8 cellular contexts compared by ENCODE assay signal in genomic region chr10:13787015-13787421, GRCh38.
DNase-seq lines count a peak whose midpoint lies in the region; ATAC-seq and TF ChIP-seq lines count a peak whose summit lies in the region.

No MANE protein-coding gene starts in this region.

- peak; percentile 90 for DNase-seq in GM12865 (ENCODE audit: low read depth)
- DNase-seq in T-helper 1 cell: peak; percentile 64 to 91 (median 73)
- DNase-seq in activated naive CD8-positive, alpha-beta T cell treated with anti-CD3 and anti-CD28 coated beads, Interleukin-2, amount 50 U/mL, for 24 hours: peak; percentile 66
- DNase-seq in naive thymus-derived CD4-positive, alpha-beta T cell: peak; percentile 37 to 94 (median 91)
- no peak for DNase-seq in thoracic aorta (ENCODE audit: low spot score)
- DNase-seq in putamen (ENCODE audit: low spot score): no peak
- no peak for DNase-seq in NCI-H1105 treated with DMSO at 0.1 percent for 48 hours (lab: John Stamatoyannopoulos, UW)

- no peak overlapping the region; the same call in 1 of the 2 replicates for H3K4me3 ChIP-seq in GM12865 (ENCODE audit: low read depth, low read length)
- peak overlapping the region; percentile 17 for H3K4me3 ChIP-seq in naive thymus-derived CD4-positive, alpha-beta T cell (ENCODE audit: low read length)
- H3K4me3 ChIP-seq in thoracic aorta: peak overlapping the region; percentile 22

- H3K9me3 Mint-ChIP-seq in activated naive CD8-positive, alpha-beta T cell treated with anti-CD3 and anti-CD28 coated beads, Interleukin-2, amount 50 U/mL, for 24 hours: no peaks in the 10 kb centered on the region
- peaks cover 0 to 4% (median 0%) of the 10 kb centered on the region in 11 donors for H3K9me3 Mint-ChIP-seq in naive thymus-derived CD4-positive, alpha-beta T cell

- H3K27ac ChIP-seq in naive thymus-derived CD4-positive, alpha-beta T cell (ENCODE audit: low read depth, low read length): peak overlapping the region; percentile 93
- peak overlapping the region in 1 of 2 donors; percentile 80 for H3K27ac ChIP-seq in thoracic aorta

- POLR2A ChIA-PET in naive thymus-derived CD4-positive, alpha-beta T cell (lab: Charles Lee): interaction anchor here (0.6 to 1.6 kb wide), 6 partner anchors 9 to 1310 kb away, joined by 3 to 6 read pairs (median 4); partner anchors contain the start of genes CDNF, HSPA14, MSANTD7 and RPP38

- CTCF ChIA-PET in naive thymus-derived CD4-positive, alpha-beta T cell (lab: Charles Lee): interaction anchor here (0.7 to 1.9 kb wide), 5 partner anchors 128 to 715 kb away, joined by 3 to 7 read pairs (median 5); no protein-coding TSS in a partner anchor

- ATAC-seq in HG02588 (IDR thresholded peaks at IDR 0.05; ENCODE audit: unreplicated experiment) (peak; percentile 78), thoracic aorta (ENCODE audit: insufficient number of reproducible peaks, low FRiP score, low read depth) (no peak)
- peak; percentile 89 for ATAC-seq in activated naive CD8-positive, alpha-beta T cell treated with anti-CD3 and anti-CD28 coated beads, Interleukin-2, amount 50 U/mL, for 24 hours
- peak; percentile 94 for ATAC-seq in naive thymus-derived CD4-positive, alpha-beta T cell

- no peaks in the 10 kb centered on the region for H3K36me3 Mint-ChIP-seq in activated naive CD8-positive, alpha-beta T cell treated with anti-CD3 and anti-CD28 coated beads, Interleukin-2, amount 50 U/mL, for 24 hours (ENCODE audit: low read depth)
- H3K36me3 Mint-ChIP-seq in naive thymus-derived CD4-positive, alpha-beta T cell: no peaks in the 10 kb centered on the region

- H3K4me1 ChIP-seq in naive thymus-derived CD4-positive, alpha-beta T cell (ENCODE audit: control insufficient read depth in 2 of 2, insufficient read depth in 2 of 2, low read length in 2 of 2): peaks cover 29 to 50% of the 10 kb centered on the region in 2 donors
- H3K4me1 ChIP-seq in thoracic aorta (ENCODE audit: control insufficient read depth in 1 of 2, low read depth in 2 of 2): peaks cover 19 to 34% of the 10 kb centered on the region in 2 donors

- H3K4me1 Mint-ChIP-seq in activated naive CD8-positive, alpha-beta T cell treated with anti-CD3 and anti-CD28 coated beads, Interleukin-2, amount 50 U/mL, for 24 hours: peaks cover 34% of the 10 kb centered on the region
- H3K4me1 Mint-ChIP-seq in naive thymus-derived CD4-positive, alpha-beta T cell: peaks cover 11 to 37% (median 20%) of the 10 kb centered on the region in 7 donors

- H3K27ac Mint-ChIP-seq in activated naive CD8-positive, alpha-beta T cell treated with anti-CD3 and anti-CD28 coated beads, Interleukin-2, amount 50 U/mL, for 24 hours: peak overlapping the region; percentile 90
- H3K27ac Mint-ChIP-seq in naive thymus-derived CD4-positive, alpha-beta T cell: no peak overlapping the region

- no peaks in the 10 kb centered on the region for H3K27me3 Mint-ChIP-seq in activated naive CD8-positive, alpha-beta T cell treated with anti-CD3 and anti-CD28 coated beads, Interleukin-2, amount 50 U/mL, for 24 hours
- H3K27me3 Mint-ChIP-seq in naive thymus-derived CD4-positive, alpha-beta T cell: no peaks in the 10 kb centered on the region

- H3K27me3 ChIP-seq in naive thymus-derived CD4-positive, alpha-beta T cell (ENCODE audit: control insufficient read depth in 2 of 2, insufficient read depth in 2 of 2, low read length in 2 of 2): no peaks in the 10 kb centered on the region
- no peaks in the 10 kb centered on the region for H3K27me3 ChIP-seq in thoracic aorta (replicated peaks; ENCODE audit: insufficient read depth)

- intact Hi-C loops in naive thymus-derived CD4-positive, alpha-beta T cell (cut with micrococcal nuclease): loop anchor here (1.0 to 10.0 kb wide), 27 partner anchors 8 to 1440 kb away; partner anchors contain the start of genes RPP38 (in 2 of the 2), SUV39H2 (in 2 of the 2), CAMK1D (in 1 of the 2) and CDNF (in 1 of the 2)

- TF ChIP-seq CTCF in GM12865 (IDR thresholded peaks at IDR 0.05; ENCODE audit: insufficient read depth, low read depth, low read length, missing control alignments) (no peak), thoracic aorta (IDR thresholded peaks at IDR 0.05) (no peak)

- H3K4me3 Mint-ChIP-seq in activated naive CD8-positive, alpha-beta T cell treated with anti-CD3 and anti-CD28 coated beads, Interleukin-2, amount 50 U/mL, for 24 hours: peak overlapping the region; percentile 36
- H3K4me3 Mint-ChIP-seq in naive thymus-derived CD4-positive, alpha-beta T cell: peak overlapping the region in 9 of 10 donors; percentile 76 to 88 (median 84)

- no peaks in the 10 kb centered on the region for H3K9me3 ChIP-seq in naive thymus-derived CD4-positive, alpha-beta T cell (ENCODE audit: control insufficient read depth in 2 of 3, low read length in 3 of 3)
- H3K9me3 ChIP-seq in thoracic aorta: no peaks in the 10 kb centered on the region

- H3K36me3 ChIP-seq in naive thymus-derived CD4-positive, alpha-beta T cell (ENCODE audit: control insufficient read depth in 2 of 3, insufficient read depth in 3 of 3, low read length in 3 of 3): no peaks in the 10 kb centered on the region
- peaks cover 2% of the 10 kb centered on the region for H3K36me3 ChIP-seq in thoracic aorta

Comparison
In these comparisons a context has a peak if more than half of its experiments do, and no peak if none do; other contexts are left out.
1. DNase-seq: peak in GM12865 (single experiment), T-helper 1 cell (5 of 5), activated naive CD8-positive, alpha-beta T cell treated with anti-CD3 and anti-CD28 coated beads, Interleukin-2, amount 50 U/mL, for 24 hours (single experiment) and naive thymus-derived CD4-positive, alpha-beta T cell (9 of 9); none in thoracic aorta (single experiment), putamen (single experiment) and NCI-H1105 treated with DMSO at 0.1 percent for 48 hours (single experiment).